Comparison of ENCODE assay signal across 20 cellular contexts in genomic region chr15:89165677-89166076, GRCh38. TPM values are rescaled to one million over a fixed set of nuclear protein-coding genes. Genes with fewer than 3 reads are reported as not detected.
DNase-seq lines count a peak whose midpoint lies in the region; ATAC-seq and TF ChIP-seq lines count a peak whose summit lies in the region.
"Had no signal": no experiment of that assay in that cellular context is flagged by ENCODE, and none has a peak within 500 bp of the region (broad histone marks: within the 10 kb centered on the region; RNA-seq: fewer than 3 reads in every experiment).

No MANE protein-coding gene starts in this region.

- 79% methylated on average over 2 of the region's 2 CpGs for WGBS in mammary epithelial cell (ENCODE audit: low coverage, missing lambda C conversion rate)
- 6% methylated on average over 2 of the region's 2 CpGs for WGBS in right lobe of liver (ENCODE audit: insufficient coverage, low coverage, low lambda C conversion rate, missing lambda C conversion rate)
- WGBS in tibial nerve, 2 donors, result 13 to 24% methylated on average over 2 of the region's 2 CpGs
- WGBS in testis, 2 donors, result 41 to 42% methylated on average over 2 of the region's 2 CpGs

- ATAC-seq in right lobe of liver, result peak; percentile 40 to 62 (median 45)
- ATAC-seq: Panc1 had no signal

- no peaks in the 10 kb centered on the region for H3K9me2 ChIP-seq in MM.1S (replicated peaks; ENCODE audit: insufficient read depth, low read length)

- H3K36me3 ChIP-seq in breast epithelium, result no peaks in the 10 kb centered on the region
- no peaks in the 10 kb centered on the region for H3K36me3 ChIP-seq in mammary epithelial cell (ENCODE audit: insufficient read depth, low read length)
- H3K36me3 ChIP-seq in right lobe of liver, result peaks cover 0 to 16% (median 6%) of the 10 kb centered on the region in 4 donors
- H3K36me3 ChIP-seq in tibial nerve, result no peaks in the 10 kb centered on the region
- no peaks in the 10 kb centered on the region for H3K36me3 ChIP-seq in MM.1S (replicated peaks; ENCODE audit: insufficient read depth, low read length)
- no peaks in the 10 kb centered on the region for H3K36me3 ChIP-seq in testis (ENCODE audit: low read depth, missing control alignments)

- H3K79me2 ChIP-seq in mammary epithelial cell (ENCODE audit: insufficient read depth, low read length), result no peaks in the 10 kb centered on the region
- H3K79me2 ChIP-seq in MM.1S (ENCODE audit: low read length), result peaks cover 39% of the 10 kb centered on the region

- no peak for TF ChIP-seq EP300 in tibial nerve (IDR thresholded peaks at IDR 0.05)

- intact Hi-C loops in breast epithelium (cut with DNase I; ENCODE audit: low total_unique reads) (loop anchor here (10.0 kb wide), 1 partner anchor 261 kb away; no protein-coding TSS in a partner anchor), mammary epithelial cell (cut with micrococcal nuclease) (no loop called here), right lobe of liver (cut with DNase I) (no loop called here), testis (cut with DNase I; ENCODE audit: low total_unique reads) (no loop called here)

- no peak for DNase-seq in breast epithelium (ENCODE audit: low spot score in 2 of 2)
- no peak for DNase-seq in mammary epithelial cell
- peak; percentile 63 for DNase-seq in astrocyte of the hippocampus (ENCODE audit: low read depth, low spot score)
- no peak for DNase-seq in right lobe of liver
- DNase-seq in tibial nerve (ENCODE audit: low spot score in 2 of 2), result no peak
- DNase-seq in NCI-H1694 (lab: John Stamatoyannopoulos, UW), result no peak
- DNase-seq in MM.1S, result no peak
- DNase-seq in testis, result no peak
- DNase-seq: activated CD4-positive, alpha-beta T cell treated with anti-CD3 and anti-CD28 coated beads for 4 hours; activated effector memory CD4-positive, alpha-beta T cell treated with Interleukin-2 at 50 U/mL for 16 hours; central memory CD4-positive, alpha-beta T cell; hippocampal formation; NCI-H1092; NCI-H510A; stimulated activated CD4-positive, alpha-beta T cell treated with anti-CD3 and anti-CD28 coated beads, Interleukin-15, amount 100 ng/mL, for 24 hours; upper lobe of right lung had no signal

- H3K4me1 ChIP-seq in breast epithelium (peaks cover 0 to 12% of the 10 kb centered on the region in 2 donors), mammary epithelial cell (ENCODE audit: insufficient read depth, low read length) (peaks cover 37% of the 10 kb centered on the region), right lobe of liver (peaks cover 0 to 37% (median 16%) of the 10 kb centered on the region in 4 donors), tibial nerve (peaks cover 0 to 53% (median 20%) of the 10 kb centered on the region in 4 donors), MM.1S (ENCODE audit: low read length) (peaks cover 18% of the 10 kb centered on the region), testis (peaks cover 13% of the 10 kb centered on the region)

- H4K20me1 ChIP-seq in mammary epithelial cell (ENCODE audit: insufficient read depth, low read length) (no peaks in the 10 kb centered on the region), MM.1S (ENCODE audit: insufficient read depth, low read length) (no peaks in the 10 kb centered on the region)

- H3K27me3 ChIP-seq in breast epithelium, result no peaks in the 10 kb centered on the region
- H3K27me3 ChIP-seq in mammary epithelial cell (ENCODE audit: insufficient read depth, low read length), result no peaks in the 10 kb centered on the region
- H3K27me3 ChIP-seq in right lobe of liver, result no peaks in the 10 kb centered on the region
- H3K27me3 ChIP-seq in tibial nerve, result no peaks in the 10 kb centered on the region
- H3K27me3 ChIP-seq in MM.1S (replicated peaks; ENCODE audit: insufficient read depth, low read length), result no peaks in the 10 kb centered on the region
- no peaks in the 10 kb centered on the region for H3K27me3 ChIP-seq in testis
- H3K27me3 ChIP-seq: upper lobe of right lung had no signal

- TF ChIP-seq POLR2A in breast epithelium (IDR thresholded peaks at IDR 0.05) (no peak), right lobe of liver (IDR thresholded peaks at IDR 0.05) (no peak), tibial nerve (IDR thresholded peaks at IDR 0.05) (no peak), testis (IDR thresholded peaks at IDR 0.05) (no peak)

- H3F3A ChIP-seq in MM.1S (ENCODE audit: insufficient read depth, low read length), result peaks cover 21% of the 10 kb centered on the region

- in situ Hi-C loops in mammary epithelial cell (cut with MboI; ENCODE audit: low sequenced_read_pairs in 2 of 2), result loop anchor here in 1 of 2 donors (10.0 kb wide), 1 partner anchor 261 kb away; no protein-coding TSS in a partner anchor

- no peak overlapping the region for H3K4me2 ChIP-seq in mammary epithelial cell (ENCODE audit: insufficient read depth, low read depth, low read length)
- H3K4me2 ChIP-seq in MM.1S (ENCODE audit: low read depth, low read length), result no peak overlapping the region

- H3K27ac ChIP-seq in breast epithelium (peak overlapping the region; percentile 11 to 27), mammary epithelial cell (ENCODE audit: insufficient read depth, low read depth, low read length) (no peak overlapping the region), right lobe of liver (peak overlapping the region in 2 of 3 donors; percentile 29 to 38), tibial nerve (peak overlapping the region in 3 of 4 donors; percentile 20 to 72 (median 69)), MM.1S (ENCODE audit: low read length) (no peak overlapping the region), testis (peak overlapping the region in 1 of 2 donors; percentile 22)

- H3K9me3 ChIP-seq in breast epithelium (no peaks in the 10 kb centered on the region), mammary epithelial cell (replicated peaks; ENCODE audit: insufficient read depth, low read length) (no peaks in the 10 kb centered on the region), right lobe of liver (no peaks in the 10 kb centered on the region), tibial nerve (no peaks in the 10 kb centered on the region), MM.1S (replicated peaks; ENCODE audit: insufficient read depth, low read length) (no peaks in the 10 kb centered on the region), testis (no peaks in the 10 kb centered on the region)
- H3K9me3 ChIP-seq: upper lobe of right lung had no signal

- no TSS peak for BruUV-seq in mammary epithelial cell (replicated peaks; lab: Mats Ljungman, UMichigan)

- dilution Hi-C loops in mammary epithelial cell (cut with HindIII; ENCODE audit: low sequenced_read_pairs), result loop anchor here (25.0 kb wide), 1 partner anchor 503 kb away; no protein-coding TSS in a partner anchor

- H2AFZ ChIP-seq in mammary epithelial cell (ENCODE audit: low read depth, low read length) (no peak overlapping the region), MM.1S (ENCODE audit: low read length) (no peak overlapping the region)

- H3K4me3 ChIP-seq in breast epithelium (no peak overlapping the region), mammary epithelial cell (replicated peaks in 1 of 3; ENCODE audit: insufficient read depth in 1 of 3, low read depth in 2 of 3, low read length in 3 of 3) (no peak overlapping the region), right lobe of liver (no peak overlapping the region), tibial nerve (no peak overlapping the region), MM.1S (ENCODE audit: low read length) (no peak overlapping the region), testis (no peak overlapping the region)
- H3K4me3 ChIP-seq: upper lobe of right lung had no signal

- H3K9ac ChIP-seq in mammary epithelial cell (ENCODE audit: insufficient read depth, low read length) (no peak overlapping the region), MM.1S (ENCODE audit: low read length) (no peak overlapping the region)

- CTCF ChIA-PET in mammary epithelial cell (lab: Charles Lee; ENCODE audit: low non-redundant PET), result no interaction called here

- TF ChIP-seq CTCF in breast epithelium (IDR thresholded peaks at IDR 0.05), result no peak
- TF ChIP-seq CTCF in mammary epithelial cell (conservative IDR thresholded peaks at IDR 0.05 in 1 of 2, IDR thresholded peaks at IDR 0.05 in 1 of 2; ENCODE audit: extremely low read depth in 1 of 2, insufficient read depth in 1 of 2, low read depth in 1 of 2, low read length in 2 of 2), result no peak
- TF ChIP-seq CTCF in right lobe of liver (IDR thresholded peaks at IDR 0.05), result no peak
- no peak for TF ChIP-seq CTCF in tibial nerve (IDR thresholded peaks at IDR 0.05)
- TF ChIP-seq CTCF in MM.1S (IDR thresholded peaks at IDR 0.05; ENCODE audit: low read length), result no peak
- TF ChIP-seq CTCF in testis (IDR thresholded peaks at IDR 0.05), result no peak

RNA-seq across cellular contexts. Expression of gene RLBP1, which starts 55.7 kb away (rescaled TPM):
- not detected for total RNA-seq in breast epithelium
- total RNA-seq in mammary epithelial cell, result under 1 TPM in 1 of 2 donors, not detected in 1; 0.17 TPM
- 0.23 TPM for polyA plus RNA-seq in mammary epithelial cell
- polyA minus RNA-seq in mammary epithelial cell, result not detected
- not detected for total RNA-seq in right lobe of liver
- not detected for total RNA-seq in tibial nerve
- under 1 TPM; 0.31 to 0.93 TPM for total RNA-seq in testis
- 1.1 TPM for polyA plus RNA-seq in testis (ENCODE audit: insufficient read depth, low read depth, low replicate concordance)
- total RNA-seq: epithelial cell of proximal tubule, lower leg skin, omental fat pad, upper lobe of right lung had no signal

Comparison
In these comparisons a context has a peak if more than half of its experiments do, and no peak if none do; other contexts are left out.
1. H3K27ac ChIP-seq: peak in breast epithelium (2 of 2), right lobe of liver (2 of 3) and tibial nerve (3 of 4); none in mammary epithelial cell (single experiment) and MM.1S (single experiment).